In the genomic region with DNA sequence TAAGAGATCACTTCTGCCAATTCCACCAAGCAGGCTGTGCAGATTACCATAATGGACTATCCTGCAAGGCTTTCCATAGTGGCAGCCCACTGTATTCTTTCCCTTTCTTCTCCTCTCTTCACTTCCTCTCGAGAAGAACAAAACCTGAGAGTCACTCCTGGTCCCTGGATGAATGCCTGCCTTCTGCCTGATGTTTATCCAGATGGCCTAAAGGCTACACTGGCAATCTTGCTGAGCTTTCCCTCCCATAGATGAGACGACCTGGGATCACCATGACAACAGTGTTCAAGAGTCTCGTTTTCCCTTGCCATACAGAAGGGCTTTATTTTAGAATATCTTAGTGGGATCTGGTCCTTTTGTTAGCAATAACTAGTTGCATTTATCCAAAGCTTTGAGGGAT, we compare ENCODE assay signal across 21 cellular contexts.
A peak's percentile ranks its signal among the peaks of the same experiment; 100 is the strongest.
DNase-seq lines count a peak whose midpoint lies in the region; ATAC-seq and TF ChIP-seq lines count a peak whose summit lies in the region.
"Had no signal": no experiment of that assay in that cellular context is flagged by ENCODE, and none has a peak within 500 bp of the region (broad histone marks: within the 10 kb centered on the region; RNA-seq: fewer than 3 reads in every experiment).

No MANE protein-coding gene starts in this region.

- no peaks in the 10 kb centered on the region for H3K36me3 ChIP-seq in adrenal gland (replicated peaks in 1 of 2)
- H3K36me3 ChIP-seq: BLaER1, gastrocnemius medialis had no signal

- ATAC-seq in foreskin keratinocyte: no peak
- ATAC-seq: gastrocnemius medialis, GM23338 had no signal

- H3K4me3 ChIP-seq in adrenal gland: no peak overlapping the region
- H3K4me3 ChIP-seq: BLaER1, gastrocnemius medialis, GM23338 had no signal

- H3K27me3 ChIP-seq in adrenal gland (no peaks in the 10 kb centered on the region), foreskin keratinocyte (no peaks in the 10 kb centered on the region)
- H3K27me3 ChIP-seq: BLaER1, gastrocnemius medialis had no signal

- no peaks in the 10 kb centered on the region for H3K4me1 ChIP-seq in adrenal gland (replicated peaks in 1 of 2)
- H3K4me1 ChIP-seq in foreskin keratinocyte: no peaks in the 10 kb centered on the region
- H3K4me1 ChIP-seq: BLaER1, gastrocnemius medialis had no signal

- TF ChIP-seq POLR2A in adrenal gland (IDR thresholded peaks at IDR 0.05): no peak

- TF ChIP-seq CTCF in adrenal gland (IDR thresholded peaks at IDR 0.05) (no peak), foreskin keratinocyte (conservative IDR thresholded peaks at IDR 0.05) (no peak)

- no peaks in the 10 kb centered on the region for H3K9me3 ChIP-seq in adrenal gland (replicated peaks in 1 of 3)
- H3K9me3 ChIP-seq: gastrocnemius medialis had no signal

- WGBS in adrenal gland, 4 donors: 25 to 44% (median 32%) methylated on average over 3 of the region's 3 CpGs

- H3K27ac ChIP-seq in adrenal gland: no peak overlapping the region
- no peak overlapping the region for H3K27ac ChIP-seq in foreskin keratinocyte
- H3K27ac ChIP-seq: BLaER1, gastrocnemius medialis had no signal

- DNase-seq in COLO668 (lab: John Stamatoyannopoulos, UW; ENCODE audit: unreplicated experiment) (peak; percentile 17), NCI-H1105 (lab: John Stamatoyannopoulos, UW) (peak; percentile 75), NCI-H345 treated with DMSO at 0.1 percent for 48 hours (lab: John Stamatoyannopoulos, UW; ENCODE audit: unreplicated experiment) (peak; percentile 36), SHP77 treated with DMSO at 0.1 percent for 48 hours (lab: John Stamatoyannopoulos, UW) (peak; percentile 24), HuH-7 (ENCODE audit: low spot score) (no peak), adrenal gland (no peak), NCI-H2081 (lab: John Stamatoyannopoulos, UW) (no peak), foreskin keratinocyte (no peak)
- DNase-seq: activated CD4-positive, alpha-beta T cell treated with anti-CD3 and anti-CD28 coated beads, Interleukin-2, amount 50 U/mL, for 1 hour; activated naive CD8-positive, alpha-beta T cell treated with anti-CD3 and anti-CD28 coated beads for 36 hours; Calu3; effector CD4-positive, alpha-beta T cell; gastrocnemius medialis; kidney; mammary epithelial cell; MM.1S; NCI-H2029 treated with DMSO at 0.1 percent for 48 hours; Right ventricle myocardium superior; stimulated activated CD8-positive, alpha-beta memory T cell treated with anti-CD3 and anti-CD28 coated beads, Interleukin-4, amount 100 ng/mL, for 48 hours had no signal

- intact Hi-C loops in adrenal gland (cut with DNase I): no loop called here

Comparison
In these comparisons a context has a peak if more than half of its experiments do, and no peak if none do; other contexts are left out.
1. DNase-seq: peak in COLO668 (single experiment), NCI-H1105 (single experiment), NCI-H345 treated with DMSO at 0.1 percent for 48 hours (single experiment) and SHP77 treated with DMSO at 0.1 percent for 48 hours (single experiment); none in HuH-7 (single experiment), adrenal gland (0 of 7), NCI-H2081 (0 of 2) and foreskin keratinocyte (0 of 2).